8 cellular contexts compared by ENCODE assay signal in the genomic region with DNA sequence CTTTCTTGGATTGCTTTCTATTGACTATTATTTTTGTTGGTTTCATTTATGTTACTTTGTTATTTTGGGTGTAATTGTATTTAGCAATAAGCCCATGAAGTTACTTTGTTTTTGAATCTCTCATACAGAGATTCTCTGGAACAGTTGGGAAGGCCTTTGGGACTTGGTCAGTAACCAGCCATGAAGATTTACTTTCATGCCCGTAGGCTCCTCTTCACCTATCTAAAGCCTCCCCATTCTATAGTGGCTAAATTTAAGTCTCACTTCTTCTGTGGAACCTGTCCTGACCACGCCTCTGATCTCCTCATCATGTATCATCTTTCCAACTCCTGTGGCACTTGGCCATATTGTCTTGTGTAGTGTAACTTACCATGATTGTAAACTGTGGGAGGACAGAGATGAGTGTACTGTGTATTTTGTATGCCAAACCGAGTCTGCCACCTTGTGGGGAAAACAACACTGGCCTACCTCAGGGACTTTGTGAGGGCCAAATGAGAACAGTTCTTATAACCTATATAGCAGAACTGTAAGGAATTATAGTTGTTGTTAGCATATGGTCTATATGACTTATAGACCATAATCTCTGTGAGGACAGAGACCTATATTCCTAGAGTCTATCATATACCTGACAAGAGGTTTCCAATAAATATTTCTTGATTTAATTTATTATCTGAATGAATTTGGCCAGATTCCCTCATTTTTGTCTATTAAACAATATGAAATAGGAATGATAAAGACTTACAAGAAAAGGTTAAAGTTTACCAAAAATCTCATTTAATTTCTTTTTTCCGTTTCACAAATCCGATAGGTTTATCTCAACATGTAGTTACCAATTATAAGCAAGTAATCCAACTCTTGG.
DNase-seq lines count a peak whose midpoint lies in the region; ATAC-seq and TF ChIP-seq lines count a peak whose summit lies in the region.

No MANE protein-coding gene starts in this region.

- H3K4me3 ChIP-seq in lower lobe of right lung, result no peak overlapping the region

- ATAC-seq in HG03108 (IDR thresholded peaks at IDR 0.05; ENCODE audit: unreplicated experiment) (peak; percentile 61), lower lobe of right lung (peak; percentile 89 to 92), HG03025 (IDR thresholded peaks at IDR 0.05; ENCODE audit: low FRiP score, unreplicated experiment) (no peak)

- H3K4me1 ChIP-seq in lower lobe of right lung, result peaks cover 4% of the 10 kb centered on the region

- intact Hi-C loops in lower lobe of right lung (cut with DNase I), result no loop called here

- peaks cover 21% of the 10 kb centered on the region for H3K36me3 ChIP-seq in lower lobe of right lung

- H3K27me3 ChIP-seq in lower lobe of right lung (ENCODE audit: low read depth), result no peaks in the 10 kb centered on the region

- peak; percentile 73 for TF ChIP-seq CTCF in GM10266 (IDR thresholded peaks at IDR 0.05; ENCODE audit: control insufficient read depth, insufficient read depth, low read depth, missing control alignments)
- TF ChIP-seq CTCF in lower lobe of right lung (IDR thresholded peaks at IDR 0.05), result peak; percentile 81

- peak; percentile 68 for DNase-seq in GM10266 (ENCODE audit: extremely low spot score)
- peak; percentile 63 for DNase-seq in NCI-H460 (ENCODE audit: extremely low read depth, low read depth)
- peak; percentile 7 to 22 for DNase-seq in activated CD4-positive, alpha-beta T cell treated with anti-CD3 and anti-CD28 coated beads for 24 hours (ENCODE audit: low read depth in 2 of 2)
- peak; percentile 81 to 82 for DNase-seq in dermis microvascular lymphatic vessel endothelial cell (ENCODE audit: low read depth in 2 of 2)
- DNase-seq in lower lobe of right lung, result no peak
- peak; percentile 22 to 43 for DNase-seq in stimulated activated CD8-positive, alpha-beta memory T cell treated with anti-CD3 and anti-CD28 coated beads, Interleukin-15, amount 100 ng/mL, for 48 hours (ENCODE audit: low read depth in 2 of 2)

- no peaks in the 10 kb centered on the region for H3K9me3 ChIP-seq in lower lobe of right lung

- no peak overlapping the region for H3K27ac ChIP-seq in lower lobe of right lung
